21 cellular contexts compared by ENCODE assay signal in the genomic region with DNA sequence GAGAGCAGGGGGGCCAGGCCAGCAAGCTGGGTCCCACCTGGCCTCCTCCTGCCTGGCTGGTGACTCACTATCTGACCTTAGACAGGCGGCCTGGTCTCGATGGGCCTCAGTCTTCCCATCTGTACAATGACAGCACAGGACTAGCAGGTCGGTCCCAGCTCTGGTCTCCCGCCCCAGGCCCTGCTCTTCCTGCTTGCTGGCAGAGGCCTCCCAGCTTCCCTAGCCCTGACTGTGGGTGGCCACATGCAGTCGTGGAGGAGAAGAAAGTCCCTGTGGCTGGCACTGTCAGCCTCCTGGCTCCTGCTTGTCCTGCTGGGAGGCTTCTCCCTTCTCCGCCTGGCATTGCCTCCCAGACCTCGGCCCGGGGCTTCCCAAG. TPM values are rescaled to one million over a fixed set of nuclear protein-coding genes. Genes with fewer than 3 reads are reported as not detected.
DNase-seq lines count a peak whose midpoint lies in the region; ATAC-seq, FAIRE-seq and TF ChIP-seq lines count a peak whose summit lies in the region.
"Had no signal": no experiment of that assay in that cellular context is flagged by ENCODE, and none has a peak within 500 bp of the region (broad histone marks: within the 10 kb centered on the region; RNA-seq: fewer than 3 reads in every experiment).

No MANE protein-coding gene starts in this region.

- H3K4me3 ChIP-seq in mesenchymal stem cell (ENCODE audit: insufficient read depth in 1 of 2, low read depth in 1 of 2, low read length in 2 of 2) (peak overlapping the region in 1 of 2 experiments; percentile 67), smooth muscle cell (peak overlapping the region; percentile 27)
- H3K4me3 ChIP-seq: PC-9 had no signal

- H3K14ac ChIP-seq in mesenchymal stem cell (ENCODE audit: low read length in 2 of 2), result peak overlapping the region in 1 of 2 experiments; percentile 22

- no peak overlapping the region for H2BK120ac ChIP-seq in mesenchymal stem cell (ENCODE audit: low read depth, low read length)

- peak overlapping the region in 1 of 2 experiments; percentile 67 for H3K18ac ChIP-seq in mesenchymal stem cell (ENCODE audit: low read depth in 1 of 2, low read length in 2 of 2)

- H4K20me1 ChIP-seq in smooth muscle cell (ENCODE audit: low read depth), result no peaks in the 10 kb centered on the region

- H3K79me2 ChIP-seq in smooth muscle cell (ENCODE audit: low read depth), result peaks cover 4% of the 10 kb centered on the region

- H3K9me3 ChIP-seq in mesenchymal stem cell (ENCODE audit: control insufficient read depth, low read length), result no peaks in the 10 kb centered on the region
- H3K9me3 ChIP-seq in smooth muscle cell (replicated peaks; ENCODE audit: low read depth), result no peaks in the 10 kb centered on the region

- H3K27ac ChIP-seq in angular gyrus (ENCODE audit: low read depth, low read length), result peak overlapping the region; percentile 86
- H3K27ac ChIP-seq in mesenchymal stem cell (ENCODE audit: low read length, poor library complexity, severe bottlenecking), result no peak overlapping the region
- peak overlapping the region; percentile 13 for H3K27ac ChIP-seq in smooth muscle cell (ENCODE audit: low read depth)
- H3K27ac ChIP-seq: PC-9 had no signal

- H3K9ac ChIP-seq in mesenchymal stem cell (ENCODE audit: low read length) (no peak overlapping the region), smooth muscle cell (ENCODE audit: low read depth) (no peak overlapping the region)

- peak overlapping the region; percentile 33 for H2BK15ac ChIP-seq in mesenchymal stem cell (ENCODE audit: low read depth, poor library complexity, severe bottlenecking)

- H3K4me1 Mint-ChIP-seq in HFFc6 (ENCODE audit: low read depth), result peaks cover 76% of the 10 kb centered on the region

- 91% methylated on average over 8 of the region's 8 CpGs for WGBS in mesenchymal stem cell
- WGBS in smooth muscle cell (ENCODE audit: low lambda C conversion rate), result 89% methylated on average over 8 of the region's 8 CpGs

- H3K36me3 ChIP-seq in mesenchymal stem cell (ENCODE audit: control insufficient read depth in 1 of 2, insufficient read depth in 2 of 2, low read depth in 1 of 2, low read length in 2 of 2) (no peaks in the 10 kb centered on the region), smooth muscle cell (ENCODE audit: low read depth) (no peaks in the 10 kb centered on the region)

- no peak for FAIRE-seq in GM19239 (lab: Jason Lieb, UNC)
- FAIRE-seq: kidney had no signal

- H2BK12ac ChIP-seq in mesenchymal stem cell (ENCODE audit: low read length in 2 of 2), result peak overlapping the region in 1 of 2 experiments; percentile 87

- no peak overlapping the region for H3K4ac ChIP-seq in mesenchymal stem cell (ENCODE audit: low read depth in 1 of 2, low read length in 2 of 2)

- TF ChIP-seq CTCF in HFFc6 (IDR thresholded peaks at IDR 0.05) (no peak), smooth muscle cell (IDR thresholded peaks at IDR 0.05; ENCODE audit: borderline replicate concordance, insufficient read depth, poor library complexity, severe bottlenecking) (no peak)

- peak overlapping the region; percentile 95 for H3K4me3 Mint-ChIP-seq in HFFc6
- H3K4me3 Mint-ChIP-seq: T-helper 2 cell treated with Interferon-gamma antibody and Interleukin-4, amounts not matched to agents 5 μg/mL and 100 μg/mL, for 36 hours had no signal

- H3K79me1 ChIP-seq in mesenchymal stem cell (replicated peaks; ENCODE audit: low read length, poor library complexity, severe bottlenecking), result peaks cover 6% of the 10 kb centered on the region

- no peak overlapping the region for H2BK5ac ChIP-seq in mesenchymal stem cell (ENCODE audit: low read depth, low read length, poor library complexity, severe bottlenecking)

- no peak overlapping the region for H4K91ac ChIP-seq in mesenchymal stem cell (ENCODE audit: low read length)

- H4K8ac ChIP-seq in mesenchymal stem cell (ENCODE audit: low read length), result peak overlapping the region; percentile 91

- no peak overlapping the region for H3K23ac ChIP-seq in mesenchymal stem cell (ENCODE audit: low read length in 2 of 2)

- H3K27ac Mint-ChIP-seq in HFFc6, result peak overlapping the region; percentile 4; the same call in 1 of the 2 replicates
- H3K27ac Mint-ChIP-seq: T-helper 2 cell treated with Interferon-gamma antibody and Interleukin-4, amounts not matched to agents 5 μg/mL and 100 μg/mL, for 36 hours had no signal

- peaks cover 45% of the 10 kb centered on the region for H3K4me1 ChIP-seq in mesenchymal stem cell (ENCODE audit: control insufficient read depth, insufficient read depth, low read depth, low read length)
- H3K4me1 ChIP-seq in smooth muscle cell (ENCODE audit: low read depth), result peaks cover 35% of the 10 kb centered on the region

- no peak overlapping the region for H2AFZ ChIP-seq in mesenchymal stem cell (ENCODE audit: low read depth, low read length)
- no peak overlapping the region for H2AFZ ChIP-seq in smooth muscle cell (ENCODE audit: low read depth)
- H2AFZ ChIP-seq: PC-9 had no signal

- H3K27me3 ChIP-seq in mesenchymal stem cell (ENCODE audit: control insufficient read depth in 1 of 2, insufficient read depth in 1 of 2, low read length in 2 of 2) (peaks cover 0 to 13% of the 10 kb centered on the region in 2 experiments), smooth muscle cell (ENCODE audit: low read depth) (no peaks in the 10 kb centered on the region)

- H3K36me3 Mint-ChIP-seq in HFFc6 (ENCODE audit: low read depth), result no peaks in the 10 kb centered on the region; the same call in 1 of the 2 replicates
- H3K36me3 Mint-ChIP-seq: type B pancreatic cell had no signal

- DNase-seq in HFFc6 (no peak), mesenchymal stem cell (no peak), smooth muscle cell (lab: John Stamatoyannopoulos, UW; ENCODE audit: unreplicated experiment) (no peak), RPMI8226 (no peak), GM19239 (ENCODE audit: insufficient read length, low spot score) (no peak)
- DNase-seq: activated naive CD4-positive, alpha-beta T cell treated with anti-CD3 and anti-CD28 coated beads, Interleukin-2, amount 50 U/mL, for 16 hours; activated T-cell treated with anti-CD3 and anti-CD28 coated beads, Interleukin-2, amount 50 U/mL, for 48 hours; EL; NCI-H774; PC-9; stimulated activated naive CD8-positive, alpha-beta T cell treated with anti-CD3 and anti-CD28 coated beads, Interleukin-15, Interleukin-2, amounts not matched to agents 100 U/mL and 50 U/mL, for 24 hours had no signal

- no peak overlapping the region for H2AK5ac ChIP-seq in mesenchymal stem cell (ENCODE audit: low read length, severe bottlenecking)

- peaks cover 20% of the 10 kb centered on the region for H3F3A ChIP-seq in smooth muscle cell (ENCODE audit: low read depth)

- no peak for ATAC-seq in HG03432 (IDR thresholded peaks at IDR 0.05; ENCODE audit: unreplicated experiment)
- ATAC-seq: activated CD4-positive, CD25-positive, alpha-beta regulatory T cell treated with anti-CD3 and anti-CD28 coated beads, Interleukin-2, amount 50 U/mL, for 24 hours; stimulated activated naive CD8-positive, alpha-beta T cell treated with anti-CD3 and anti-CD28 coated beads, Interleukin-15, Interleukin-2, amounts not matched to agents 100 U/mL and 50 U/mL, for 24 hours had no signal

- H3K4me2 ChIP-seq in mesenchymal stem cell (ENCODE audit: low read length, poor library complexity, severe bottlenecking) (no peak overlapping the region), smooth muscle cell (peak overlapping the region; percentile 86)
- H3K4me2 ChIP-seq: PC-9 had no signal

- no peaks in the 10 kb centered on the region for H3K9me3 Mint-ChIP-seq in HFFc6
- H3K9me3 Mint-ChIP-seq: T-helper 2 cell treated with Interferon-gamma antibody and Interleukin-4, amounts not matched to agents 5 μg/mL and 100 μg/mL, for 36 hours; type B pancreatic cell had no signal

- H3K27me3 Mint-ChIP-seq in HFFc6 (ENCODE audit: insufficient read depth), result no peaks in the 10 kb centered on the region; the same call in 1 of the 2 replicates
- H3K27me3 Mint-ChIP-seq: type B pancreatic cell had no signal

RNA-seq across cellular contexts. Expression of gene EXTL1, which starts 0.8 kb away (rescaled TPM):
- total RNA-seq in HFFc6 (2021; fragmentation: NEBNext Ultra II Directional; extraction: Animal tissue kit (Norgen Biotek cat#: 25700)), result 10 to 100 TPM in 3 of 6 experiments, 1 to 10 TPM in 3; 8.1 to 22.9 (median 9.4) TPM
- polyA plus RNA-seq in mesenchymal stem cell (2013, experiment 1 of 2), result 0.41 TPM
- polyA plus RNA-seq in mesenchymal stem cell (2013, experiment 2 of 2), result 0.38 TPM
- 11.2 and 14.1 TPM in 2 replicates for total RNA-seq in smooth muscle cell
- polyA plus RNA-seq in smooth muscle cell, result 9.2 and 25.8 TPM in 2 replicates
- total RNA-seq: dermis microvascular lymphatic vessel endothelial cell, H4 had no signal

RNA-seq across cellular contexts. Expression of gene SLC30A2, which starts 23.5 kb away (rescaled TPM):
- total RNA-seq in HFFc6 (2021; fragmentation: NEBNext Ultra II Directional; extraction: Animal tissue kit (Norgen Biotek cat#: 25700)), result not detected
- polyA plus RNA-seq in mesenchymal stem cell (2013, experiment 1 of 2), result not detected
- not detected for polyA plus RNA-seq in mesenchymal stem cell (2013, experiment 2 of 2)
- total RNA-seq in smooth muscle cell, result 0.27 TPM in 1 of 2 replicates, not detected in the other
- 0.53 and 0.56 TPM in 2 replicates for polyA plus RNA-seq in smooth muscle cell
- total RNA-seq: dermis microvascular lymphatic vessel endothelial cell, fibroblast of villous mesenchyme, H4, PC-9, SK-MEL-5 had no signal

RNA-seq across cellular contexts. Expression of gene PAFAH2, which starts 24.5 kb away (rescaled TPM):
- 10 to 100 TPM in 3 of 6 experiments, 1 to 10 TPM in 3; 9.4 to 14.0 (median 10.0) TPM for total RNA-seq in HFFc6 (2021; fragmentation: NEBNext Ultra II Directional; extraction: Animal tissue kit (Norgen Biotek cat#: 25700))
- 7.8 TPM for polyA plus RNA-seq in mesenchymal stem cell (2013, experiment 1 of 2)
- polyA plus RNA-seq in mesenchymal stem cell (2013, experiment 2 of 2), result 7.5 TPM
- 9.2 and 9.4 TPM in 2 replicates for total RNA-seq in smooth muscle cell
- 9.6 and 13.2 TPM in 2 replicates for polyA plus RNA-seq in smooth muscle cell

RNA-seq across cellular contexts. Expression of gene TRIM63, which starts 45.0 kb away (rescaled TPM):
- not detected for total RNA-seq in HFFc6 (2021; fragmentation: NEBNext Ultra II Directional; extraction: Animal tissue kit (Norgen Biotek cat#: 25700))
- 0.77 TPM for polyA plus RNA-seq in mesenchymal stem cell (2013, experiment 1 of 2)
- 0.88 TPM for polyA plus RNA-seq in mesenchymal stem cell (2013, experiment 2 of 2)
- not detected in 2 replicates for total RNA-seq in smooth muscle cell
- 0.14 and 0.97 TPM in 2 replicates for polyA plus RNA-seq in smooth muscle cell
- total RNA-seq: dermis microvascular lymphatic vessel endothelial cell, fibroblast of villous mesenchyme, H4, PC-9 had no signal
